ENCODE assay signal across 1 cellular context in the genomic region with DNA sequence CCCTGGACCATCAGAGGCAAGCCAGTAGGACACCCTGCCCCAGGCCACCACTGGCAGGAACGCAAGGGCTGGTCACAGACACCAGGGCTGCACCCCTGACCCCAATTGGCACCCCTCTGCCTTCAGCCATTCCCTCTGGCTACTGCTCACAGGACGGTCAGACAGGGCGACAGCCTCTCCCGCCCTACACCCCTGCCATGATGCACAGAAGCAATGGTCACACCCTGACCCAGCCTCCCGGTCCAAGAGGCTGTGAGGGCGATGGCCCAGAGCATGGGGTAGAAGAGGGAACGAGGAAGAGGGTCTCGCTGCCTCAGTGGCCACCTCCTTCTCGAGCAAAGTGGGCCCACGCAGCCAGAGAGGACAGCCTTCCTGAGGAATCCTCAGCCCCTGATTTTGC.
TF ChIP-seq lines count a peak whose summit lies in the region.

No MANE protein-coding gene starts in this region.

TF ChIP-seq in A549, 52 proteins besides CTCF, POLR2A, EP300 and RAD21 (continued from another document):
- TF ChIP-seq SREBF2 (IDR thresholded peaks at IDR 0.05), result no peak
- no peak for TF ChIP-seq CHD2 (IDR thresholded peaks at IDR 0.05; ENCODE audit: low read length, partially characterized antibody)
TF ChIP-seq in A549: peak in this region for 0.
